In the genomic region with DNA sequence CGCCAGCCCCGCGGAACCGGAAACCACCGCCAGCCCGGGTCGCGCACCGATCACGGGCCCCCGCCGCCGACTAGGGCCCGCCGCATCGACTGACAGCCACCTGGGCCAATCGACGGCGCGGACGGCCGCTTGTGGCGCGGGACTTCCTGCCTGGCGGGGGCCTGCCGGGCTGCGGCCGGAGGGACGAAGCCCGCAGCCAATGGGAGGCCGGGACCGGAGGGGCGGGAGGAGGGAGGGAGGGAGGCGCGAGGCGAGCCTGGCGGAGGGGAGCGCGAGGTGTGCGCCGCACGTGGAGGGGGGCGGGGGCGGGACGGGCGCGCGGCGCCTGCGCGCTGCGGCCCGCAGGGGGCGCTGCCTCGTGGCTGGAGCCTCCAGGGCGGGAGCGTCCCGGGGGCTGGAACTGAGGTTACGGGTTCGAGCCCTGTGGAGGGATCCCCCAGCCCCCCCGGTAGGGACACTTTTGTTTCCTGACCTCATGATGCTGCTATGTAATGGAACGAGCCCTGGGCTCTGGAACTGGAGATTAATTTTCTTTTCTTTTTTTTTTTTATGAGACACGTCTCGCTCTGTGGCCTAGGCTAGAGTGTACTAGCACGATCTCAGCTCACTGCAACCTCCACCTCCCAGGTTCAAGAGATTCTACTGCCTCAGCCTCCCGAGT, we compare ENCODE assay signal across 1 cellular context.
TF ChIP-seq lines count a peak whose summit lies in the region.

A gene with protein sequence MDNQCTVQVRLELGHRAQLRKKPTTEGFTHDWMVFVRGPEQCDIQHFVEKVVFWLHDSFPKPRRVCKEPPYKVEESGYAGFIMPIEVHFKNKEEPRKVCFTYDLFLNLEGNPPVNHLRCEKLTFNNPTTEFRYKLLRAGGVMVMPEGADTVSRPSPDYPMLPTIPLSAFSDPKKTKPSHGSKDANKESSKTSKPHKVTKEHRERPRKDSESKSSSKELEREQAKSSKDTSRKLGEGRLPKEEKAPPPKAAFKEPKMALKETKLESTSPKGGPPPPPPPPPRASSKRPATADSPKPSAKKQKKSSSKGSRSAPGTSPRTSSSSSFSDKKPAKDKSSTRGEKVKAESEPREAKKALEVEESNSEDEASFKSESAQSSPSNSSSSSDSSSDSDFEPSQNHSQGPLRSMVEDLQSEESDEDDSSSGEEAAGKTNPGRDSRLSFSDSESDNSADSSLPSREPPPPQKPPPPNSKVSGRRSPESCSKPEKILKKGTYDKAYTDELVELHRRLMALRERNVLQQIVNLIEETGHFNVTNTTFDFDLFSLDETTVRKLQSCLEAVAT (minus strand): TSS at position 45 of the 661 bp plus-strand sequence. CDS start 191 bp downstream, outside the sequence.

TF ChIP-seq in GM12878, 131 proteins besides CTCF, POLR2A, EP300 and RAD21 (continued from another document and continues in another):
- TF ChIP-seq, protein P1, sequence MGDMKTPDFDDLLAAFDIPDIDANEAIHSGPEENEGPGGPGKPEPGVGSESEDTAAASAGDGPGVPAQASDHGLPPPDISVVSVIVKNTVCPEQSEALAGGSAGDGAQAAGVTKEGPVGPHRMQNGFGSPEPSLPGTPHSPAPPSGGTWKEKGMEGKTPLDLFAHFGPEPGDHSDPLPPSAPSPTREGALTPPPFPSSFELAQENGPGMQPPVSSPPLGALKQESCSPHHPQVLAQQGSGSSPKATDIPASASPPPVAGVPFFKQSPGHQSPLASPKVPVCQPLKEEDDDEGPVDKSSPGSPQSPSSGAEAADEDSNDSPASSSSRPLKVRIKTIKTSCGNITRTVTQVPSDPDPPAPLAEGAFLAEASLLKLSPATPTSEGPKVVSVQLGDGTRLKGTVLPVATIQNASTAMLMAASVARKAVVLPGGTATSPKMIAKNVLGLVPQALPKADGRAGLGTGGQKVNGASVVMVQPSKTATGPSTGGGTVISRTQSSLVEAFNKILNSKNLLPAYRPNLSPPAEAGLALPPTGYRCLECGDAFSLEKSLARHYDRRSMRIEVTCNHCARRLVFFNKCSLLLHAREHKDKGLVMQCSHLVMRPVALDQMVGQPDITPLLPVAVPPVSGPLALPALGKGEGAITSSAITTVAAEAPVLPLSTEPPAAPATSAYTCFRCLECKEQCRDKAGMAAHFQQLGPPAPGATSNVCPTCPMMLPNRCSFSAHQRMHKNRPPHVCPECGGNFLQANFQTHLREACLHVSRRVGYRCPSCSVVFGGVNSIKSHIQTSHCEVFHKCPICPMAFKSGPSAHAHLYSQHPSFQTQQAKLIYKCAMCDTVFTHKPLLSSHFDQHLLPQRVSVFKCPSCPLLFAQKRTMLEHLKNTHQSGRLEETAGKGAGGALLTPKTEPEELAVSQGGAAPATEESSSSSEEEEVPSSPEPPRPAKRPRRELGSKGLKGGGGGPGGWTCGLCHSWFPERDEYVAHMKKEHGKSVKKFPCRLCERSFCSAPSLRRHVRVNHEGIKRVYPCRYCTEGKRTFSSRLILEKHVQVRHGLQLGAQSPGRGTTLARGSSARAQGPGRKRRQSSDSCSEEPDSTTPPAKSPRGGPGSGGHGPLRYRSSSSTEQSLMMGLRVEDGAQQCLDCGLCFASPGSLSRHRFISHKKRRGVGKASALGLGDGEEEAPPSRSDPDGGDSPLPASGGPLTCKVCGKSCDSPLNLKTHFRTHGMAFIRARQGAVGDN (IDR thresholded peaks at IDR 0.05) = 0 out of 2 replicates have a peak, but pooled peaks have one; percentile 32
- no peak for TF ChIP-seq BMI1 (IDR thresholded peaks at IDR 0.05; ENCODE audit: borderline replicate concordance)
- TF ChIP-seq HDAC6 (IDR thresholded peaks at IDR 0.05; ENCODE audit: unreplicated experiment) = no peak
- TF ChIP-seq, protein P2, sequence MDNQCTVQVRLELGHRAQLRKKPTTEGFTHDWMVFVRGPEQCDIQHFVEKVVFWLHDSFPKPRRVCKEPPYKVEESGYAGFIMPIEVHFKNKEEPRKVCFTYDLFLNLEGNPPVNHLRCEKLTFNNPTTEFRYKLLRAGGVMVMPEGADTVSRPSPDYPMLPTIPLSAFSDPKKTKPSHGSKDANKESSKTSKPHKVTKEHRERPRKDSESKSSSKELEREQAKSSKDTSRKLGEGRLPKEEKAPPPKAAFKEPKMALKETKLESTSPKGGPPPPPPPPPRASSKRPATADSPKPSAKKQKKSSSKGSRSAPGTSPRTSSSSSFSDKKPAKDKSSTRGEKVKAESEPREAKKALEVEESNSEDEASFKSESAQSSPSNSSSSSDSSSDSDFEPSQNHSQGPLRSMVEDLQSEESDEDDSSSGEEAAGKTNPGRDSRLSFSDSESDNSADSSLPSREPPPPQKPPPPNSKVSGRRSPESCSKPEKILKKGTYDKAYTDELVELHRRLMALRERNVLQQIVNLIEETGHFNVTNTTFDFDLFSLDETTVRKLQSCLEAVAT (IDR thresholded peaks at IDR 0.05) = peak; percentile 68
- TF ChIP-seq TCF7 (IDR thresholded peaks at IDR 0.05; ENCODE audit: borderline replicate concordance) = no peak
- no peak for TF ChIP-seq SMAD5 (IDR thresholded peaks at IDR 0.05; ENCODE audit: low read depth)
- no peak for TF ChIP-seq CEBPB (IDR thresholded peaks at IDR 0.05; ENCODE audit: borderline replicate concordance in 1 of 2, low read depth in 2 of 2, low read length in 2 of 2)
- TF ChIP-seq, protein P3, sequence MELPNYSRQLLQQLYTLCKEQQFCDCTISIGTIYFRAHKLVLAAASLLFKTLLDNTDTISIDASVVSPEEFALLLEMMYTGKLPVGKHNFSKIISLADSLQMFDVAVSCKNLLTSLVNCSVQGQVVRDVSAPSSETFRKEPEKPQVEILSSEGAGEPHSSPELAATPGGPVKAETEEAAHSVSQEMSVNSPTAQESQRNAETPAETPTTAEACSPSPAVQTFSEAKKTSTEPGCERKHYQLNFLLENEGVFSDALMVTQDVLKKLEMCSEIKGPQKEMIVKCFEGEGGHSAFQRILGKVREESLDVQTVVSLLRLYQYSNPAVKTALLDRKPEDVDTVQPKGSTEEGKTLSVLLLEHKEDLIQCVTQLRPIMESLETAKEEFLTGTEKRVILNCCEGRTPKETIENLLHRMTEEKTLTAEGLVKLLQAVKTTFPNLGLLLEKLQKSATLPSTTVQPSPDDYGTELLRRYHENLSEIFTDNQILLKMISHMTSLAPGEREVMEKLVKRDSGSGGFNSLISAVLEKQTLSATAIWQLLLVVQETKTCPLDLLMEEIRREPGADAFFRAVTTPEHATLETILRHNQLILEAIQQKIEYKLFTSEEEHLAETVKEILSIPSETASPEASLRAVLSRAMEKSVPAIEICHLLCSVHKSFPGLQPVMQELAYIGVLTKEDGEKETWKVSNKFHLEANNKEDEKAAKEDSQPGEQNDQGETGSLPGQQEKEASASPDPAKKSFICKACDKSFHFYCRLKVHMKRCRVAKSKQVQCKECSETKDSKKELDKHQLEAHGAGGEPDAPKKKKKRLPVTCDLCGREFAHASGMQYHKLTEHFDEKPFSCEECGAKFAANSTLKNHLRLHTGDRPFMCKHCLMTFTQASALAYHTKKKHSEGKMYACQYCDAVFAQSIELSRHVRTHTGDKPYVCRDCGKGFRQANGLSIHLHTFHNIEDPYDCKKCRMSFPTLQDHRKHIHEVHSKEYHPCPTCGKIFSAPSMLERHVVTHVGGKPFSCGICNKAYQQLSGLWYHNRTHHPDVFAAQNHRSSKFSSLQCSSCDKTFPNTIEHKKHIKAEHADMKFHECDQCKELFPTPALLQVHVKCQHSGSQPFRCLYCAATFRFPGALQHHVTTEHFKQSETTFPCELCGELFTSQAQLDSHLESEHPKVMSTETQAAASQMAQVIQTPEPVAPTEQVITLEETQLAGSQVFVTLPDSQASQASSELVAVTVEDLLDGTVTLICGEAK (IDR thresholded peaks at IDR 0.05; ENCODE audit: borderline replicate concordance) = peak; percentile 75
- TF ChIP-seq MYB (IDR thresholded peaks at IDR 0.05; ENCODE audit: borderline replicate concordance, low read depth, low read length) = no peak
- no peak for TF ChIP-seq ESRRA (IDR thresholded peaks at IDR 0.05; ENCODE audit: low read length)
- TF ChIP-seq, protein P4, sequence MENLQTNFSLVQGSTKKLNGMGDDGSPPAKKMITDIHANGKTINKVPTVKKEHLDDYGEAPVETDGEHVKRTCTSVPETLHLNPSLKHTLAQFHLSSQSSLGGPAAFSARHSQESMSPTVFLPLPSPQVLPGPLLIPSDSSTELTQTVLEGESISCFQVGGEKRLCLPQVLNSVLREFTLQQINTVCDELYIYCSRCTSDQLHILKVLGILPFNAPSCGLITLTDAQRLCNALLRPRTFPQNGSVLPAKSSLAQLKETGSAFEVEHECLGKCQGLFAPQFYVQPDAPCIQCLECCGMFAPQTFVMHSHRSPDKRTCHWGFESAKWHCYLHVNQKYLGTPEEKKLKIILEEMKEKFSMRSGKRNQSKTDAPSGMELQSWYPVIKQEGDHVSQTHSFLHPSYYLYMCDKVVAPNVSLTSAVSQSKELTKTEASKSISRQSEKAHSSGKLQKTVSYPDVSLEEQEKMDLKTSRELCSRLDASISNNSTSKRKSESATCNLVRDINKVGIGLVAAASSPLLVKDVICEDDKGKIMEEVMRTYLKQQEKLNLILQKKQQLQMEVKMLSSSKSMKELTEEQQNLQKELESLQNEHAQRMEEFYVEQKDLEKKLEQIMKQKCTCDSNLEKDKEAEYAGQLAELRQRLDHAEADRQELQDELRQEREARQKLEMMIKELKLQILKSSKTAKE (IDR thresholded peaks at IDR 0.05; ENCODE audit: low read depth, poor library complexity, severe bottlenecking) = no peak
- no peak for TF ChIP-seq EED (IDR thresholded peaks at IDR 0.05; ENCODE audit: low read depth)
- no peak for TF ChIP-seq JUNB (IDR thresholded peaks at IDR 0.05)
- TF ChIP-seq, protein P5, sequence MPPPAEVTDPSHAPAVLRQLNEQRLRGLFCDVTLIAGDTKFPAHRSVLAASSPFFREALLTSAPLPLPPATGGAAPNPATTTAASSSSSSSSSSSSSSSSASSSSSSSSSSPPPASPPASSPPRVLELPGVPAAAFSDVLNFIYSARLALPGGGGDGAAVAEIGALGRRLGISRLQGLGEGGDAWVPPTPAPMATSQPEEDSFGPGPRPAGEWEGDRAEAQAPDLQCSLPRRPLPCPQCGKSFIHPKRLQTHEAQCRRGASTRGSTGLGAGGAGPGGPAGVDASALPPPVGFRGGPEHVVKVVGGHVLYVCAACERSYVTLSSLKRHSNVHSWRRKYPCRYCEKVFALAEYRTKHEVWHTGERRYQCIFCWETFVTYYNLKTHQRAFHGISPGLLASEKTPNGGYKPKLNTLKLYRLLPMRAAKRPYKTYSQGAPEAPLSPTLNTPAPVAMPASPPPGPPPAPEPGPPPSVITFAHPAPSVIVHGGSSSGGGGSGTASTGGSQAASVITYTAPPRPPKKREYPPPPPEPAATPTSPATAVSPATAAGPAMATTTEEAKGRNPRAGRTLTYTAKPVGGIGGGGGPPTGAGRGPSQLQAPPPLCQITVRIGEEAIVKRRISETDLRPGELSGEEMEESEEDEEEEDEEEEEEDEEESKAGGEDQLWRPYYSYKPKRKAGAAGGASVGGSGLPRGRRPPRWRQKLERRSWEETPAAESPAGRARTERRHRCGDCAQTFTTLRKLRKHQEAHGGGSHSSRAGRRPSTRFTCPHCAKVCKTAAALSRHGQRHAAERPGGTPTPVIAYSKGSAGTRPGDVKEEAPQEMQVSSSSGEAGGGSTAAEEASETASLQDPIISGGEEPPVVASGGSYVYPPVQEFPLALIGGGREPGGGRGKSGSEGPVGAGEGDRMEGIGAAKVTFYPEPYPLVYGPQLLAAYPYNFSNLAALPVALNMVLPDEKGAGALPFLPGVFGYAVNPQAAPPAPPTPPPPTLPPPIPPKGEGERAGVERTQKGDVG (CRISPR knock-in tag; IDR thresholded peaks at IDR 0.05) = no peak
- TF ChIP-seq CREM (IDR thresholded peaks at IDR 0.05; ENCODE audit: low read depth) = peak; percentile 71
- no peak for TF ChIP-seq HDAC2 (IDR thresholded peaks at IDR 0.05)
- TF ChIP-seq NR2C2 (IDR thresholded peaks at IDR 0.05; ENCODE audit: borderline replicate concordance, control insufficient read depth, insufficient read length, low read depth) = no peak
- TF ChIP-seq IRF4 (IDR thresholded peaks at IDR 0.05; ENCODE audit: low read depth, low read length) = no peak
- no peak for TF ChIP-seq IKZF2 (IDR thresholded peaks at IDR 0.05)
- TF ChIP-seq SMARCA5 (IDR thresholded peaks at IDR 0.05) = no peak
- no peak for TF ChIP-seq RFX5 (IDR thresholded peaks at IDR 0.05; ENCODE audit: low read depth, low read length)
- TF ChIP-seq NBN (IDR thresholded peaks at IDR 0.05) = peak; percentile 78
- TF ChIP-seq NR2F1 (conservative IDR thresholded peaks at IDR 0.05) = peak; percentile 56; the same call in 1 of the 2 replicates
- TF ChIP-seq SMAD1 (IDR thresholded peaks at IDR 0.05; ENCODE audit: low read depth, partially characterized antibody) = no peak
- TF ChIP-seq, protein P6, sequence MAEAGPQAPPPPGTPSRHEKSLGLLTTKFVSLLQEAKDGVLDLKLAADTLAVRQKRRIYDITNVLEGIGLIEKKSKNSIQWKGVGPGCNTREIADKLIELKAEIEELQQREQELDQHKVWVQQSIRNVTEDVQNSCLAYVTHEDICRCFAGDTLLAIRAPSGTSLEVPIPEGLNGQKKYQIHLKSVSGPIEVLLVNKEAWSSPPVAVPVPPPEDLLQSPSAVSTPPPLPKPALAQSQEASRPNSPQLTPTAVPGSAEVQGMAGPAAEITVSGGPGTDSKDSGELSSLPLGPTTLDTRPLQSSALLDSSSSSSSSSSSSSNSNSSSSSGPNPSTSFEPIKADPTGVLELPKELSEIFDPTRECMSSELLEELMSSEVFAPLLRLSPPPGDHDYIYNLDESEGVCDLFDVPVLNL (IDR thresholded peaks at IDR 0.05; ENCODE audit: low read depth, low read length) = no peak
- no peak for TF ChIP-seq POLR2AphosphoS2 (IDR thresholded peaks at IDR 0.05; ENCODE audit: low read depth, low read length)
- TF ChIP-seq, protein P7, sequence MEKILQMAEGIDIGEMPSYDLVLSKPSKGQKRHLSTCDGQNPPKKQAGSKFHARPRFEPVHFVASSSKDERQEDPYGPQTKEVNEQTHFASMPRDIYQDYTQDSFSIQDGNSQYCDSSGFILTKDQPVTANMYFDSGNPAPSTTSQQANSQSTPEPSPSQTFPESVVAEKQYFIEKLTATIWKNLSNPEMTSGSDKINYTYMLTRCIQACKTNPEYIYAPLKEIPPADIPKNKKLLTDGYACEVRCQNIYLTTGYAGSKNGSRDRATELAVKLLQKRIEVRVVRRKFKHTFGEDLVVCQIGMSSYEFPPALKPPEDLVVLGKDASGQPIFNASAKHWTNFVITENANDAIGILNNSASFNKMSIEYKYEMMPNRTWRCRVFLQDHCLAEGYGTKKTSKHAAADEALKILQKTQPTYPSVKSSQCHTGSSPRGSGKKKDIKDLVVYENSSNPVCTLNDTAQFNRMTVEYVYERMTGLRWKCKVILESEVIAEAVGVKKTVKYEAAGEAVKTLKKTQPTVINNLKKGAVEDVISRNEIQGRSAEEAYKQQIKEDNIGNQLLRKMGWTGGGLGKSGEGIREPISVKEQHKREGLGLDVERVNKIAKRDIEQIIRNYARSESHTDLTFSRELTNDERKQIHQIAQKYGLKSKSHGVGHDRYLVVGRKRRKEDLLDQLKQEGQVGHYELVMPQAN (conservative IDR thresholded peaks at IDR 0.05) = 0 out of 2 replicates have a peak, but pooled peaks have one; percentile 17
- TF ChIP-seq TCF12 (IDR thresholded peaks at IDR 0.05; ENCODE audit: low read depth, low read length) = 0 out of 2 replicates have a peak, but pooled peaks have one; percentile 25
- peak; percentile 90 for TF ChIP-seq SP1 (IDR thresholded peaks at IDR 0.05; ENCODE audit: low read depth, low read length)
- peak in 1 of 2 experiments; percentile 91; a peak in 2 of 3 replicates for TF ChIP-seq EGR1 (IDR thresholded peaks at IDR 0.05; ENCODE audit: borderline replicate concordance in 1 of 2, low read depth in 2 of 2, low read length in 2 of 2)
- TF ChIP-seq EZH2 (IDR thresholded peaks at IDR 0.05; ENCODE audit: borderline replicate concordance, control insufficient read depth, low read depth, low read length) = no peak
- no peak for TF ChIP-seq RCOR1 (conservative IDR thresholded peaks at IDR 0.05; ENCODE audit: low read depth, low read length)
